ENCODE assay signal across 1 cellular context in genomic region chr9:15501803-15502202, GRCh38.
TF ChIP-seq lines count a peak whose summit lies in the region.

No MANE protein-coding gene starts in this region.

TF ChIP-seq in H1, 55 proteins besides CTCF, POLR2A, EP300 and RAD21:
- TF ChIP-seq USF2 (IDR thresholded peaks at IDR 0.05; ENCODE audit: low read length) = no peak
- TF ChIP-seq CBX5 (IDR thresholded peaks at IDR 0.05; ENCODE audit: low read depth, low read length) = no peak
- no peak for TF ChIP-seq CTBP2 (IDR thresholded peaks at IDR 0.05; ENCODE audit: borderline replicate concordance, insufficient read depth, insufficient read length, low read length)
- TF ChIP-seq POLR2AphosphoS5 (IDR thresholded peaks at IDR 0.05; ENCODE audit: low read depth, low read length) = peak; percentile 65; the same call in 1 of the 2 replicates
TF ChIP-seq in H1: peak in this region for 1.
